In genomic region chr7:99399597-99399996, GRCh38 we compare ENCODE assay signal across 21 cellular contexts. TPM values are rescaled to one million over a fixed set of nuclear protein-coding genes. Genes with fewer than 3 reads are reported as not detected.
DNase-seq lines count a peak whose midpoint lies in the region; ATAC-seq and TF ChIP-seq lines count a peak whose summit lies in the region.
"Had no signal": no experiment of that assay in that cellular context is flagged by ENCODE, and none has a peak within 500 bp of the region (broad histone marks: within the 10 kb centered on the region; RNA-seq: fewer than 3 reads in every experiment).

No MANE protein-coding gene starts in this region.

- peaks cover 31% of the 10 kb centered on the region for H3K79me2 ChIP-seq in osteoblast (ENCODE audit: insufficient read depth, low read length)

- no peak overlapping the region for H3K4me2 ChIP-seq in osteoblast (ENCODE audit: insufficient read depth, low read length)

- H3K4me3 ChIP-seq in osteoblast (ENCODE audit: insufficient read depth, low read length), result no peak overlapping the region
- H3K4me3 ChIP-seq: prostate gland, stomach, vagina had no signal

- no peak for TF ChIP-seq CTCF in osteoblast (IDR thresholded peaks at IDR 0.05; ENCODE audit: extremely low read depth, low read depth, low read length)

- H3K4me1 ChIP-seq in osteoblast (ENCODE audit: insufficient read depth, low read length), result peaks cover 8% of the 10 kb centered on the region
- H3K4me1 ChIP-seq: prostate gland had no signal

- no peaks in the 10 kb centered on the region for H3K9me3 ChIP-seq in osteoblast (ENCODE audit: low read depth, low read length)
- H3K9me3 ChIP-seq: prostate gland, stomach, vagina had no signal

- no peak for ATAC-seq in activated T-cell treated with anti-CD3 and anti-CD28 coated beads, Interleukin-2, amount 50 U/mL, for 4 hours
- ATAC-seq in central memory CD8-positive, alpha-beta T cell (replicated peaks; ENCODE audit: extremely low read depth, poor library complexity, severe bottlenecking), result no peak
- ATAC-seq: left colon had no signal

- peaks cover 81% of the 10 kb centered on the region for H3K36me3 ChIP-seq in osteoblast (ENCODE audit: insufficient read depth, low read length)

- H3K4me3 Mint-ChIP-seq in activated T-cell treated with anti-CD3 and anti-CD28 coated beads, Interleukin-2, amount 50 U/mL, for 24 hours, result no peak overlapping the region
- H3K4me3 Mint-ChIP-seq in activated T-cell treated with anti-CD3 and anti-CD28 coated beads, Interleukin-2, amount 50 U/mL, for 4 hours, result no peak overlapping the region
- no peak overlapping the region for H3K4me3 Mint-ChIP-seq in central memory CD8-positive, alpha-beta T cell
- H3K4me3 Mint-ChIP-seq: endodermal cell had no signal

- H3K27ac ChIP-seq in osteoblast (ENCODE audit: low read depth, low read length), result no peak overlapping the region
- H3K27ac ChIP-seq: prostate gland, stomach, vagina had no signal

- H3K36me3 Mint-ChIP-seq in activated T-cell treated with anti-CD3 and anti-CD28 coated beads, Interleukin-2, amount 50 U/mL, for 24 hours (ENCODE audit: low read depth), result peaks cover 98% of the 10 kb centered on the region
- H3K36me3 Mint-ChIP-seq in activated T-cell treated with anti-CD3 and anti-CD28 coated beads, Interleukin-2, amount 50 U/mL, for 4 hours (ENCODE audit: insufficient read depth), result peaks cover 35% of the 10 kb centered on the region
- H3K36me3 Mint-ChIP-seq in central memory CD8-positive, alpha-beta T cell (ENCODE audit: insufficient read depth), result peaks cover 58% of the 10 kb centered on the region

- no peak for DNase-seq in activated T-cell treated with anti-CD3 and anti-CD28 coated beads, Interleukin-2, amount 50 U/mL, for 24 hours
- DNase-seq in activated T-cell treated with anti-CD3 and anti-CD28 coated beads, Interleukin-2, amount 50 U/mL, for 4 hours, result no peak
- DNase-seq in NCI-H2029 (lab: John Stamatoyannopoulos, UW) (peak; percentile 41), osteoblast (ENCODE audit: insufficient read length, low spot score, missing footprints) (peak; percentile 76), globus pallidus (ENCODE audit: low spot score) (no peak), NCI-H526 treated with DMSO at 0.1 percent for 48 hours (lab: John Stamatoyannopoulos, UW) (no peak), LoVo (ENCODE audit: low spot score) (no peak)
- DNase-seq in central memory CD8-positive, alpha-beta T cell (ENCODE audit: low spot score in 2 of 2), result no peak
- DNase-seq: activated CD4-positive, CD25-positive, alpha-beta regulatory T cell treated with anti-CD3 and anti-CD28 coated beads, Interleukin-2, amount 50 U/mL, for 72 hours; caudate nucleus; endodermal cell; GOT3; KG1; left colon; NCI-H1105; NCI-H226; NK-92 treated with Interleukin-12 subunit alpha and Interleukin-12 subunit beta, amount 100 ng/mL, for 24 hours; stimulated activated CD4-positive, alpha-beta T cell treated with anti-CD3 and anti-CD28 coated beads, Interleukin-12 subunit alpha, Interleukin-12 subunit beta, amount 100 ng/mL, for 4 hours; stomach had no signal

- H3K27ac Mint-ChIP-seq in activated T-cell treated with anti-CD3 and anti-CD28 coated beads, Interleukin-2, amount 50 U/mL, for 24 hours, result peak overlapping the region; percentile 92
- H3K27ac Mint-ChIP-seq in central memory CD8-positive, alpha-beta T cell (ENCODE audit: low read depth), result peak overlapping the region; percentile 75

- peaks cover 20% of the 10 kb centered on the region for H3K4me1 Mint-ChIP-seq in activated T-cell treated with anti-CD3 and anti-CD28 coated beads, Interleukin-2, amount 50 U/mL, for 24 hours (ENCODE audit: low read depth)
- peaks cover 16% of the 10 kb centered on the region for H3K4me1 Mint-ChIP-seq in activated T-cell treated with anti-CD3 and anti-CD28 coated beads, Interleukin-2, amount 50 U/mL, for 4 hours (ENCODE audit: low read depth)
- H3K4me1 Mint-ChIP-seq in central memory CD8-positive, alpha-beta T cell, result peaks cover 41% of the 10 kb centered on the region
- H3K4me1 Mint-ChIP-seq: endodermal cell had no signal

- peaks cover 32% of the 10 kb centered on the region for H4K20me1 ChIP-seq in osteoblast (ENCODE audit: insufficient read depth, low read length)

- no peaks in the 10 kb centered on the region for H3K27me3 ChIP-seq in osteoblast (ENCODE audit: insufficient read depth, low read length)
- H3K27me3 ChIP-seq: stomach, vagina had no signal

- H3K9me3 Mint-ChIP-seq in activated T-cell treated with anti-CD3 and anti-CD28 coated beads, Interleukin-2, amount 50 U/mL, for 24 hours, result no peaks in the 10 kb centered on the region
- no peaks in the 10 kb centered on the region for H3K9me3 Mint-ChIP-seq in activated T-cell treated with anti-CD3 and anti-CD28 coated beads, Interleukin-2, amount 50 U/mL, for 4 hours
- H3K9me3 Mint-ChIP-seq in central memory CD8-positive, alpha-beta T cell, result no peaks in the 10 kb centered on the region
- H3K9me3 Mint-ChIP-seq: endodermal cell had no signal

- H3K27me3 Mint-ChIP-seq in activated T-cell treated with anti-CD3 and anti-CD28 coated beads, Interleukin-2, amount 50 U/mL, for 24 hours, result no peaks in the 10 kb centered on the region
- no peaks in the 10 kb centered on the region for H3K27me3 Mint-ChIP-seq in activated T-cell treated with anti-CD3 and anti-CD28 coated beads, Interleukin-2, amount 50 U/mL, for 4 hours (ENCODE audit: low read depth)
- no peaks in the 10 kb centered on the region for H3K27me3 Mint-ChIP-seq in central memory CD8-positive, alpha-beta T cell

- no peak overlapping the region for H2AFZ ChIP-seq in osteoblast (ENCODE audit: low read length)

RNA-seq across cellular contexts. Expression of gene PDAP1, which starts 8.8 kb away (rescaled TPM):
- total RNA-seq in activated T-cell treated with anti-CD3 and anti-CD28 coated beads, Interleukin-2, amount 50 U/mL, for 4 hours, result 100 to 1,000 TPM; 231 to 255 (median 235) TPM
- total RNA-seq in osteoblast, result 33.0 and 33.7 TPM in 2 replicates

RNA-seq across cellular contexts. Expression of gene BUD31, which starts 9.2 kb away (rescaled TPM):
- total RNA-seq in activated T-cell treated with anti-CD3 and anti-CD28 coated beads, Interleukin-2, amount 50 U/mL, for 4 hours, result 100 to 1,000 TPM; 174 to 231 (median 178) TPM
- total RNA-seq in osteoblast, result 122 and 124 TPM in 2 replicates

RNA-seq across cellular contexts. Expression of gene ARPC1B, which starts 25.1 kb away (rescaled TPM):
- total RNA-seq in activated T-cell treated with anti-CD3 and anti-CD28 coated beads, Interleukin-2, amount 50 U/mL, for 4 hours, result 100 to 1,000 TPM; 240 to 282 (median 274) TPM
- 248 and 273 TPM in 2 replicates for total RNA-seq in osteoblast

RNA-seq across cellular contexts. Expression of gene PTCD1, which starts 39.0 kb away (rescaled TPM):
- total RNA-seq in activated T-cell treated with anti-CD3 and anti-CD28 coated beads, Interleukin-2, amount 50 U/mL, for 4 hours, result 10 to 100 TPM; 11.9 to 15.1 (median 13.9) TPM
- total RNA-seq in osteoblast, result 5.3 and 7.6 TPM in 2 replicates

RNA-seq across cellular contexts. Expression of gene CPSF4, which starts 39.1 kb away (rescaled TPM):
- 10 to 100 TPM; 85.8 to 99.9 (median 86.9) TPM for total RNA-seq in activated T-cell treated with anti-CD3 and anti-CD28 coated beads, Interleukin-2, amount 50 U/mL, for 4 hours
- 80.2 and 101 TPM in 2 replicates for total RNA-seq in osteoblast

Comparison
In these comparisons a context has a peak if more than half of its experiments do, and no peak if none do; other contexts are left out.
1. DNase-seq: peak in NCI-H2029 (single experiment) and osteoblast (single experiment); none in activated T-cell treated with anti-CD3 and anti-CD28 coated beads, Interleukin-2, amount 50 U/mL, for 24 hours (single experiment), activated T-cell treated with anti-CD3 and anti-CD28 coated beads, Interleukin-2, amount 50 U/mL, for 4 hours (single experiment), central memory CD8-positive, alpha-beta T cell (0 of 2), globus pallidus (single experiment), NCI-H526 treated with DMSO at 0.1 percent for 48 hours (single experiment) and LoVo (single experiment).